In genomic region chr11:62923634-62924411, GRCh38 we compare ENCODE assay signal across 9 cellular contexts. TPM values are rescaled to one million over a fixed set of nuclear protein-coding genes. Genes with fewer than 3 reads are reported as not detected.
DNase-seq lines count a peak whose midpoint lies in the region; ATAC-seq, FAIRE-seq and TF ChIP-seq lines count a peak whose summit lies in the region.
"Had no signal": no experiment of that assay in that cellular context is flagged by ENCODE, and none has a peak within 500 bp of the region (broad histone marks: within the 10 kb centered on the region; RNA-seq: fewer than 3 reads in every experiment).

No MANE protein-coding gene starts in this region.

- intact Hi-C loops in GM12878 (cut with micrococcal nuclease; ENCODE audit: unreplicated experiment) = no loop called here
- intact Hi-C loops in transverse colon (cut with DNase I; ENCODE audit: low total_unique reads) = no loop called here

- H3K27ac ChIP-seq in HEK293 (ENCODE audit: extremely low read depth, low read depth, low read length) = no peak overlapping the region
- no peak overlapping the region for H3K27ac ChIP-seq in GM12878 (ENCODE audit: control insufficient read depth, insufficient read depth)
- H3K27ac ChIP-seq in transverse colon = no peak overlapping the region

- H3K4me3 Mint-ChIP-seq in naive B cell = peak overlapping the region; percentile 67 to 88 (median 80)

- ATAC-seq in GM12878 = peak; percentile 68
- ATAC-seq in naive B cell (ENCODE audit: low read depth in 2 of 2) = peak; percentile 85 to 91

- peaks cover 0 to 2% (median 0%) of the 10 kb centered on the region in 7 donors for H3K9me3 Mint-ChIP-seq in naive B cell

- peaks cover 12 to 20% of the 10 kb centered on the region in 2 experiments for H3K27me3 ChIP-seq in GM12878 (replicated peaks in 1 of 2; ENCODE audit: control insufficient read depth in 2 of 2, insufficient read depth in 2 of 2, low read length in 1 of 2)
- H3K27me3 ChIP-seq in MG63 = no peaks in the 10 kb centered on the region
- peaks cover 74% of the 10 kb centered on the region for H3K27me3 ChIP-seq in transverse colon

- in situ Hi-C loops in GM12878 (cut with MboI) (no loop called here), transverse colon (cut with MboI; ENCODE audit: low pct_ligation_motif_present in 1 of 4, low pct_unique_long_range_greater_than_20kb in 1 of 4, low sequenced_read_pairs in 3 of 4) (loop anchor here in 3 of 4 donors (25.0 kb wide), 1 partner anchor 288 kb away; no protein-coding TSS in a partner anchor), ACHN (cut with HindIII; ENCODE audit: low pct_ligation_motif_present, low pct_unique_long_range_greater_than_20kb, low sequenced_read_pairs) (no loop called here)

- H3K4me3 ChIP-seq in HEK293 (ENCODE audit: low read depth, low read length) = peak overlapping the region; percentile 13
- H3K4me3 ChIP-seq in GM12878 = peak overlapping the region; percentile 53
- no peak overlapping the region for H3K4me3 ChIP-seq in MG63
- peak overlapping the region in 2 of 4 donors; percentile 6 to 34 for H3K4me3 ChIP-seq in transverse colon

- peaks cover 55 to 96% (median 83%) of the 10 kb centered on the region in 3 donors for H3K27me3 Mint-ChIP-seq in naive B cell

- no TSS peak for BruUV-seq in GM12878 (replicated peaks; lab: Mats Ljungman, UMichigan)

- H3K4me2 ChIP-seq in GM12878 (ENCODE audit: control insufficient read depth, insufficient read depth) = peak overlapping the region; percentile 36

- RAD21 ChIA-PET in GM12878 (lab: Charles Lee; ENCODE audit: unreplicated experiment) = interaction anchor here (0.6 to 0.7 kb wide), 4 partner anchors 62 to 1522 kb away, joined by 3 read pairs; no protein-coding TSS in a partner anchor

- no peak for TF ChIP-seq EP300 in GM12878 (IDR thresholded peaks at IDR 0.05; ENCODE audit: borderline replicate concordance in 1 of 2, control insufficient read depth in 1 of 2, low read depth in 2 of 2, low read length in 2 of 2)
- TF ChIP-seq EP300 in transverse colon (IDR thresholded peaks at IDR 0.05; ENCODE audit: low read depth) = no peak

- H3K9me3 ChIP-seq in HEK293 (ENCODE audit: control insufficient read depth, insufficient read depth, low read depth, low read length) (no peaks in the 10 kb centered on the region), GM12878 (replicated peaks; ENCODE audit: control insufficient read depth, insufficient read depth, low read length) (no peaks in the 10 kb centered on the region), MG63 (no peaks in the 10 kb centered on the region), transverse colon (no peaks in the 10 kb centered on the region)

- H3K4me1 ChIP-seq in HEK293 (ENCODE audit: control insufficient read depth, insufficient read depth, low read length) = peaks cover 4% of the 10 kb centered on the region; the same call in 1 of the 2 replicates
- H3K4me1 ChIP-seq in GM12878 (ENCODE audit: control insufficient read depth, insufficient read depth, low read length) = peaks cover 19% of the 10 kb centered on the region
- H3K4me1 ChIP-seq in transverse colon = peaks cover 5 to 39% (median 29%) of the 10 kb centered on the region in 4 donors

- H3K27ac Mint-ChIP-seq in naive B cell = peak overlapping the region in 3 of 6 donors; percentile 9 to 84 (median 80)

- TF ChIP-seq POLR2A in GM12878 (IDR thresholded peaks at IDR 0.05; ENCODE audit: low read depth, low read length) (no peak), transverse colon (IDR thresholded peaks at IDR 0.05) (no peak)

- SMC1A ChIA-PET in GM12878 (lab: Charles Lee; ENCODE audit: uncharacterized antibody, unreplicated experiment) = no interaction called here

- no peaks in the 10 kb centered on the region for H4K20me1 ChIP-seq in GM12878 (ENCODE audit: control insufficient read depth, insufficient read depth)

- TF ChIP-seq CTCF in HEK293 (tag by site-specific recombination; IDR thresholded peaks at IDR 0.05) = no peak
- TF ChIP-seq CTCF in GM12878 (IDR thresholded peaks at IDR 0.05 in 2 of 3, conservative IDR thresholded peaks at IDR 0.05 in 1 of 3; ENCODE audit: control insufficient read depth in 2 of 3, extremely low read depth in 1 of 3, insufficient read depth in 1 of 3, low read depth in 3 of 3, low read length in 3 of 3) = no peak
- TF ChIP-seq CTCF in transverse colon (IDR thresholded peaks at IDR 0.05) = no peak

- no peak overlapping the region for H3K9ac ChIP-seq in GM12878 (ENCODE audit: control insufficient read depth, insufficient read depth, low read length)

- peak; percentile 40 for DNase-seq in AG20443 (ENCODE audit: low spot score)
- peak; percentile 21 for DNase-seq in GM12878 (ENCODE audit: low read depth, low spot score)
- DNase-seq in naive B cell = peak; percentile 56
- DNase-seq in MG63 = no peak
- DNase-seq in transverse colon = no peak
- DNase-seq in ACHN = no peak
- no peak for DNase-seq in hepatic stellate cell (ENCODE audit: low spot score)
- DNase-seq: NCI-H524 treated with DMSO at 0.1 percent for 48 hours had no signal

- WGBS in GM12878 (ENCODE audit: insufficient coverage, insufficient replicate concordance, low lambda C conversion rate, missing lambda C conversion rate) = under 1% methylated on average over 45 of the region's 52 CpGs
- WGBS in transverse colon (ENCODE audit: low coverage in 1 of 2), 2 donors = 4 to 12% methylated on average over 14 to 35 of the region's 52 CpGs

- H3K4me1 Mint-ChIP-seq in naive B cell = peaks cover 16 to 44% (median 42%) of the 10 kb centered on the region in 3 donors

- no peak overlapping the region for H2AFZ ChIP-seq in GM12878 (ENCODE audit: control insufficient read depth, low read depth, low read length)

- H3K36me3 Mint-ChIP-seq in naive B cell = no peaks in the 10 kb centered on the region

- CTCF ChIA-PET in HEK293 (lab: Yijun Ruan, JAX) (interaction anchor here (0.6 to 1.2 kb wide), 7 partner anchors 15 to 1008 kb away, joined by 3 to 9 read pairs (median 3); no protein-coding TSS in a partner anchor), GM12878 (lab: Yijun Ruan, JAX) (interaction anchor here (0.7 to 7.1 kb wide), 6 partner anchors 17 to 466 kb away, joined by 3 to 45 read pairs (median 6); no protein-coding TSS in a partner anchor)

- POLR2A ChIA-PET in HEK293 (lab: Yijun Ruan, JAX) = interaction anchor here (0.6 kb wide), 1 partner anchor 10 kb away, joined by 5 read pairs; no protein-coding TSS in a partner anchor
- POLR2A ChIA-PET in GM12878 (lab: Charles Lee) = interaction anchor here (0.6 to 0.8 kb wide), 6 partner anchors 42 to 1038 kb away, joined by 4 to 5 read pairs (median 4); no protein-coding TSS in a partner anchor

- no peak for FAIRE-seq in GM12878 (lab: Jason Lieb, UNC)

- TF ChIP-seq RAD21 in GM12878 (IDR thresholded peaks at IDR 0.05; ENCODE audit: insufficient read depth, low read depth, low read length) = no peak

- no peaks in the 10 kb centered on the region for H3K79me2 ChIP-seq in GM12878 (ENCODE audit: control insufficient read depth, insufficient read depth, low read length)

- H3K36me3 ChIP-seq in HEK293 (ENCODE audit: control insufficient read depth in 2 of 2, insufficient read depth in 1 of 2, low read length in 2 of 2) (no peaks in the 10 kb centered on the region), GM12878 (ENCODE audit: control insufficient read depth in 2 of 2, insufficient read depth in 2 of 2, low read length in 1 of 2) (no peaks in the 10 kb centered on the region), MG63 (no peaks in the 10 kb centered on the region), transverse colon (no peaks in the 10 kb centered on the region)

RNA-seq across cellular contexts. Expression of gene CHRM1, which starts 2.7 kb away (rescaled TPM):
- not detected in 2 replicates for total RNA-seq in GM12878 (2013; cell fraction: nucleolus; rRNA removed)
- total RNA-seq in GM12878 (2014; rRNA removed) = not detected in 2 replicates
- not detected in 2 replicates for total RNA-seq in GM12878 (2014; rRNA removed; fragmentation: Illumina TruSeq; extraction: Trizol)
- not detected in 2 replicates for total RNA-seq in GM12878 (2021)
- polyA plus RNA-seq in GM12878 (2011; ENCODE audit: low read depth) = not detected
- not detected in 2 replicates for polyA plus RNA-seq in GM12878 (2011; rRNA removed)
- polyA plus RNA-seq in GM12878 (2011; cell fraction: cytosol; rRNA removed) = not detected in 2 replicates
- polyA plus RNA-seq in GM12878 (2011; cell fraction: nucleus; rRNA removed) = not detected in 2 replicates
- polyA plus RNA-seq in GM12878 (2012) = not detected in 2 replicates
- polyA plus RNA-seq in GM12878 (2014; fragmentation: Illumina TruSeq; extraction: Trizol) = not detected in 2 replicates
- not detected for polyA plus RNA-seq in GM12878 (2014; fragmentation: Nextera tagmentation; extraction: Ambion mirVana)
- not detected in 2 replicates for polyA plus RNA-seq in GM12878 (2014; rRNA removed)
- not detected for polyA plus RNA-seq in GM12878 (2016; fragmentation: Nextera tagmentation; extraction: Ambion mirVana)
- not detected in 2 replicates for polyA minus RNA-seq in GM12878 (2011; rRNA and poly(A)+ RNA removed)
- polyA minus RNA-seq in GM12878 (2011; cell fraction: cytosol; rRNA and poly(A)+ RNA removed) = not detected in 2 replicates
- not detected in 2 replicates for polyA minus RNA-seq in GM12878 (2011; cell fraction: nucleus; rRNA and poly(A)+ RNA removed)
- polyA plus RNA-seq in naive B cell (ENCODE audit: low read depth in 6 of 6) = not detected
- total RNA-seq in MG63 (2014; rRNA removed; shearing (Covaris generic); ENCODE audit: low replicate concordance) = 0.22 and 1.3 TPM in 2 replicates
- under 1 TPM in 2 of 4 donors, not detected in 2; 0.32 to 0.41 TPM for total RNA-seq in transverse colon

RNA-seq across cellular contexts. Expression of gene SLC3A2, which starts 43.1 kb away (rescaled TPM):
- 136 and 176 TPM in 2 replicates for total RNA-seq in GM12878 (2013; cell fraction: nucleolus; rRNA removed)
- total RNA-seq in GM12878 (2014; rRNA removed) = 143 and 147 TPM in 2 replicates
- total RNA-seq in GM12878 (2014; rRNA removed; fragmentation: Illumina TruSeq; extraction: Trizol) = 72.2 and 79.6 TPM in 2 replicates
- total RNA-seq in GM12878 (2021) = 113 and 114 TPM in 2 replicates
- 90.7 TPM for polyA plus RNA-seq in GM12878 (2011; ENCODE audit: low read depth)
- 127 and 134 TPM in 2 replicates for polyA plus RNA-seq in GM12878 (2011; rRNA removed)
- 156 and 165 TPM in 2 replicates for polyA plus RNA-seq in GM12878 (2011; cell fraction: cytosol; rRNA removed)
- 299 and 395 TPM in 2 replicates for polyA plus RNA-seq in GM12878 (2011; cell fraction: nucleus; rRNA removed)
- 117 and 182 TPM in 2 replicates for polyA plus RNA-seq in GM12878 (2012)
- polyA plus RNA-seq in GM12878 (2014; fragmentation: Illumina TruSeq; extraction: Trizol) = 79.7 and 80.9 TPM in 2 replicates
- polyA plus RNA-seq in GM12878 (2014; fragmentation: Nextera tagmentation; extraction: Ambion mirVana) = 10 to 100 TPM in 1 of 2 experiments, 1 to 10 TPM in 1; 6.9 to 17.0 TPM
- 98.0 and 105 TPM in 2 replicates for polyA plus RNA-seq in GM12878 (2014; rRNA removed)
- polyA plus RNA-seq in GM12878 (2016; fragmentation: Nextera tagmentation; extraction: Ambion mirVana) = 100 to 1,000 TPM; 148 to 158 TPM
- 78.4 and 115 TPM in 2 replicates for polyA minus RNA-seq in GM12878 (2011; rRNA and poly(A)+ RNA removed)
- 83.3 and 96.2 TPM in 2 replicates for polyA minus RNA-seq in GM12878 (2011; cell fraction: cytosol; rRNA and poly(A)+ RNA removed)
- polyA minus RNA-seq in GM12878 (2011; cell fraction: nucleus; rRNA and poly(A)+ RNA removed) = 89.7 and 103 TPM in 2 replicates
- polyA plus RNA-seq in naive B cell (ENCODE audit: low read depth in 6 of 6) = 100 to 1,000 TPM in 2 of 6 donors, 10 to 100 TPM in 4; 63.1 to 135 (median 81.1) TPM
- total RNA-seq in MG63 (2014; rRNA removed; shearing (Covaris generic); ENCODE audit: low replicate concordance) = 545 and 579 TPM in 2 replicates
- total RNA-seq in transverse colon = 100 to 1,000 TPM in 3 of 4 donors, 10 to 100 TPM in 1; 32.4 to 163 (median 129) TPM

Comparison
In these comparisons a context has a peak if more than half of its experiments do, and no peak if none do; other contexts are left out.
1. DNase-seq: peak in AG20443 (single experiment), GM12878 (single experiment) and naive B cell (single experiment); none in MG63 (single experiment), transverse colon (single experiment), ACHN (single experiment) and hepatic stellate cell (single experiment).
2. in situ Hi-C loops: an anchor here in transverse colon (25.0 kb wide); none called in GM12878 and ACHN.